ENCODE assay signal across 18 cellular contexts in the genomic region with DNA sequence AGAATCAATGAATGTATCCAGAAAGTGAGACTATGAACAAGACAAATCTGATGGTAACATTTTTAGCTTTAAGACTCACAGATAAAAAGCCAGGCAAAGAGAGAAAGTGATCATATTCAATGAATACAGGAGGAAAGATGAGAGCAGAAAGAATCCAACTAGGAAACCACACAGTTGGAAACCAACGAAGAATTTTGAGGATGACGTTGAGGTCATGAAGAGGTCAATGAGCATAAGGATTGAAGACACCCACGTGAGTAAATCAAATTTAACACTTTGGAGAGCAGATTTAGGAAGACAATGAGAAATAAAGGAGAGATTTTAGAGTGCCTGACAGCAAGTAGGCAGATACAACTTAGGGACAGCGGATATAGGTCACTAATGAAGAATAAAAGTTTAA.
"Had no signal": no experiment of that assay in that cellular context is flagged by ENCODE, and none has a peak within 500 bp of the region (broad histone marks: within the 10 kb centered on the region; RNA-seq: fewer than 3 reads in every experiment).

No MANE protein-coding gene starts in this region.

- H3K4me2 ChIP-seq: hepatocyte had no signal

- ATAC-seq: activated CD8-positive, alpha-beta memory T cell treated with anti-CD3 and anti-CD28 coated beads, Interleukin-2, amount 10 ng/mL, durations not matched to agents 7 days and 5 days; stimulated activated effector memory CD8-positive, alpha-beta T cell treated with anti-CD3 and anti-CD28 coated beads, Interleukin-12 subunit alpha, Interleukin-12 subunit beta, amount 100 ng/mL, for 72 hours; T-cell had no signal

- H2AFZ ChIP-seq: hepatocyte had no signal

- H3K27ac ChIP-seq: esophagus muscularis mucosa, hepatocyte, left lung, prostate gland, stomach had no signal

- H3K36me3 ChIP-seq: esophagus muscularis mucosa, left lung, prostate gland, stomach had no signal

- H3K4me3 ChIP-seq: esophagus muscularis mucosa, hepatocyte, left lung, prostate gland, stomach had no signal

- H3K79me2 ChIP-seq: hepatocyte had no signal

- H3K27me3 ChIP-seq: hepatocyte, left lung, stomach had no signal

- DNase-seq: activated B cell treated with CpG ODN at 0.5 μM for 24 hours; activated CD4-positive, alpha-beta memory T cell treated with anti-CD3 and anti-CD28 coated beads, Interleukin-2, amount 10 ng/mL, durations not matched to agents 7 days and 5 days; activated CD4-positive, alpha-beta T cell treated with anti-CD3 and anti-CD28 coated beads for 48 hours; activated CD8-positive, alpha-beta memory T cell treated with anti-CD3 and anti-CD28 coated beads, Interleukin-2, amount 10 ng/mL, durations not matched to agents 7 days and 5 days; amniotic stem cell; dermis blood vessel endothelial cell; effector memory CD4-positive, alpha-beta T cell; islet precursor cell; left lung; naive B cell; stimulated activated CD4-positive, alpha-beta T cell treated with anti-CD3 and anti-CD28 coated beads, Interleukin-4, amount 100 ng/mL, for 24 hours; stomach; T-cell; trophoblast cell had no signal

- H3K4me1 ChIP-seq: esophagus muscularis mucosa, left lung, prostate gland had no signal

- H3K9me3 ChIP-seq: esophagus muscularis mucosa, left lung, prostate gland had no signal
